12 cellular contexts compared by ENCODE assay signal in genomic region chr6:75608955-75609533, GRCh38. TPM values are rescaled to one million over a fixed set of nuclear protein-coding genes. Genes with fewer than 3 reads are reported as not detected.
DNase-seq lines count a peak whose midpoint lies in the region; ATAC-seq and TF ChIP-seq lines count a peak whose summit lies in the region.
"Had no signal": no experiment of that assay in that cellular context is flagged by ENCODE, and none has a peak within 500 bp of the region (broad histone marks: within the 10 kb centered on the region; RNA-seq: fewer than 3 reads in every experiment).

No MANE protein-coding gene starts in this region.

- intact Hi-C loops in left ventricle myocardium inferior (cut with micrococcal nuclease) (no loop called here), Right ventricle myocardium inferior (cut with DNase I) (no loop called here), left lung (cut with DNase I) (no loop called here), upper lobe of right lung (cut with DNase I) (no loop called here)

- no peak for TF ChIP-seq CTCF in left ventricle myocardium inferior (IDR thresholded peaks at IDR 0.05; ENCODE audit: borderline replicate concordance)
- TF ChIP-seq CTCF in left lung (IDR thresholded peaks at IDR 0.05), result no peak
- TF ChIP-seq CTCF in upper lobe of right lung (IDR thresholded peaks at IDR 0.05), result no peak
- TF ChIP-seq CTCF in foreskin fibroblast (IDR thresholded peaks at IDR 0.05; ENCODE audit: low read depth, low read length), result no peak

- no peaks in the 10 kb centered on the region for H3K9me3 ChIP-seq in left ventricle myocardium inferior (replicated peaks)
- no peaks in the 10 kb centered on the region for H3K9me3 ChIP-seq in left lung
- H3K9me3 ChIP-seq in upper lobe of right lung, result no peaks in the 10 kb centered on the region
- H3K9me3 ChIP-seq: adrenal gland had no signal

- H3K4me3 ChIP-seq in left ventricle myocardium inferior (no peak overlapping the region), left lung (no peak overlapping the region), upper lobe of right lung (no peak overlapping the region), foreskin fibroblast (ENCODE audit: low read depth in 1 of 2, low read length in 2 of 2) (no peak overlapping the region)
- H3K4me3 ChIP-seq: adrenal gland had no signal

- ATAC-seq in Right ventricle myocardium inferior (no peak), left lung (peak; percentile 35), upper lobe of right lung (peak; percentile 83), HG02840 (IDR thresholded peaks at IDR 0.05; ENCODE audit: low FRiP score, unreplicated experiment) (no peak)

- no peaks in the 10 kb centered on the region for H3K27me3 ChIP-seq in left ventricle myocardium inferior (ENCODE audit: low read depth)
- no peaks in the 10 kb centered on the region for H3K27me3 ChIP-seq in left lung
- H3K27me3 ChIP-seq in upper lobe of right lung, result no peaks in the 10 kb centered on the region
- H3K27me3 ChIP-seq: adrenal gland had no signal

- peak overlapping the region; percentile 41 for H3K27ac ChIP-seq in left ventricle myocardium inferior (replicated peaks)
- peak overlapping the region in 1 of 2 donors; percentile 81 for H3K27ac ChIP-seq in left lung
- no peak overlapping the region for H3K27ac ChIP-seq in upper lobe of right lung

- DNase-seq in left ventricle myocardium inferior (no peak), Right ventricle myocardium inferior (ENCODE audit: missing footprints) (no peak), SKM-1 (lab: John Stamatoyannopoulos, UW; ENCODE audit: unreplicated experiment) (peak; percentile 76), left lung (no peak), upper lobe of right lung (no peak), foreskin fibroblast (no peak), GM03348 (ENCODE audit: low spot score) (no peak)
- DNase-seq: activated CD4-positive, alpha-beta T cell treated with anti-CD3 and anti-CD28 coated beads, Interleukin-2, amount 50 U/mL, for 1 hour; adrenal gland; NCI-H2081; stimulated activated CD4-positive, alpha-beta T cell treated with anti-CD3 and anti-CD28 coated beads, Interleukin-2, amount 100 ng/mL, for 48 hours had no signal

- no peaks in the 10 kb centered on the region for H3K36me3 ChIP-seq in left ventricle myocardium inferior
- H3K36me3 ChIP-seq in left lung, result no peaks in the 10 kb centered on the region
- H3K36me3 ChIP-seq in upper lobe of right lung, result no peaks in the 10 kb centered on the region
- H3K36me3 ChIP-seq: adrenal gland had no signal

- H3K4me1 ChIP-seq in left ventricle myocardium inferior (peaks cover 93% of the 10 kb centered on the region), left lung (peaks cover 2 to 99% of the 10 kb centered on the region in 2 donors), upper lobe of right lung (peaks cover 77% of the 10 kb centered on the region)

RNA-seq across cellular contexts. Expression of gene SENP6, which starts 7.4 kb away (rescaled TPM):
- total RNA-seq in left ventricle myocardium inferior (54.2 TPM), Right ventricle myocardium inferior (53.9 TPM), left lung (10 to 100 TPM; 72.8 to 82.0 TPM), upper lobe of right lung (81.7 TPM)

Comparison
In these comparisons a context has a peak if more than half of its experiments do, and no peak if none do; other contexts are left out.
1. ATAC-seq: peak in left lung (single experiment) and upper lobe of right lung (single experiment); none in Right ventricle myocardium inferior (single experiment) and HG02840 (single experiment).